Comparison of ENCODE assay signal across 1 cellular context in genomic region chr10:18079665-18080295, GRCh38.
TF ChIP-seq lines count a peak whose summit lies in the region.

No MANE protein-coding gene starts in this region.

TF ChIP-seq in GM23338, 12 proteins besides CTCF, POLR2A, EP300 and RAD21 (continued from another document):
- TF ChIP-seq, protein P1, sequence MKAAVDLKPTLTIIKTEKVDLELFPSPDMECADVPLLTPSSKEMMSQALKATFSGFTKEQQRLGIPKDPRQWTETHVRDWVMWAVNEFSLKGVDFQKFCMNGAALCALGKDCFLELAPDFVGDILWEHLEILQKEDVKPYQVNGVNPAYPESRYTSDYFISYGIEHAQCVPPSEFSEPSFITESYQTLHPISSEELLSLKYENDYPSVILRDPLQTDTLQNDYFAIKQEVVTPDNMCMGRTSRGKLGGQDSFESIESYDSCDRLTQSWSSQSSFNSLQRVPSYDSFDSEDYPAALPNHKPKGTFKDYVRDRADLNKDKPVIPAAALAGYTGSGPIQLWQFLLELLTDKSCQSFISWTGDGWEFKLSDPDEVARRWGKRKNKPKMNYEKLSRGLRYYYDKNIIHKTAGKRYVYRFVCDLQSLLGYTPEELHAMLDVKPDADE (IDR thresholded peaks at IDR 0.05), result no peak
- no peak for TF ChIP-seq ZNF114 (CRISPR knock-in tag; IDR thresholded peaks at IDR 0.05)
- TF ChIP-seq REST (IDR thresholded peaks at IDR 0.05; ENCODE audit: unreplicated experiment), result no peak
- TF ChIP-seq CREB1 (CRISPR knock-in tag; IDR thresholded peaks at IDR 0.05; ENCODE audit: low read depth), result no peak
- TF ChIP-seq ZNF331 (CRISPR knock-in tag; IDR thresholded peaks at IDR 0.05; ENCODE audit: low read depth), result no peak
- no peak for TF ChIP-seq POLR2AphosphoS5 (IDR thresholded peaks at IDR 0.05; ENCODE audit: low read depth)
